Comparison of ENCODE assay signal across 18 cellular contexts in the genomic region with DNA sequence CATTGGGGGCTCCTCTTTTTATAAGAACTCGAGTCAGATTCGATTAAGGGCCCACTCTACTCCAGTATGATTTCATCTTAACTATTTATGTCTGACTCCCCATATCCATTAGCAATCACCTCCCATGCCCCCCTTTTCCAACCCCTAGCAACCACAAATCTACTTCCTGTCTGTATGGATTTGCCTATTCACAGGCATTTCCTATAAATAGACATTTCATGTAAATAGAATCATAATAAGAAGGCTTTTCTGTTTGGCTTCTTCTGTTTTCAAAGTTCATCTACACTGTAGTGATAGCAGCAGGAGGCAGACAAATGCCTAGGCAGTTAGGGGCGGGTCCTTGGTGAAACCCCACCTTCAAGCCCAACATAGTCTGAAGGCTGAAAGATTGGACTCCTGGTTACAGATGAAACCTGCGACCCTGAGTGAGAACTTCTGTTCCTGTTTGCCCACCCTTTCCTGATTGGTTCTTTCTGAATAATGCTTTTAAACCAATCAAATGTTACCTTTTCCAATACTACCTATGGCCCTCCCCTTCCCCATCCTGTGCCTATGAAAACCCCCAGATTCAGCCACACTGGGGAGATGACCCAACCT.
DNase-seq lines count a peak whose midpoint lies in the region; ATAC-seq, FAIRE-seq and TF ChIP-seq lines count a peak whose summit lies in the region.
"Had no signal": no experiment of that assay in that cellular context is flagged by ENCODE, and none has a peak within 500 bp of the region (broad histone marks: within the 10 kb centered on the region; RNA-seq: fewer than 3 reads in every experiment).

No MANE protein-coding gene starts in this region.

- intact Hi-C loops in HepG2 (cut with micrococcal nuclease; ENCODE audit: unreplicated experiment) (loop anchor here (1.0 kb wide), 1 partner anchor 87 kb away; no protein-coding TSS in a partner anchor), right lobe of liver (cut with DNase I) (no loop called here)

- no peaks in the 10 kb centered on the region for H3K36me3 Mint-ChIP-seq in chondrocyte (ENCODE audit: low read depth)
- H3K36me3 Mint-ChIP-seq: CD8-positive, alpha-beta T cell had no signal

- H3K4me3 ChIP-seq in HepG2 (replicated peaks in 1 of 3; ENCODE audit: insufficient read depth in 1 of 3, low read depth in 2 of 3, low read length in 3 of 3) (no peak overlapping the region), right lobe of liver (no peak overlapping the region)

- H3K4me2 ChIP-seq in HepG2 (ENCODE audit: low read depth, low read length): no peak overlapping the region

- H3K9me3 ChIP-seq in HepG2 (ENCODE audit: low read length): peaks cover 8% of the 10 kb centered on the region
- no peaks in the 10 kb centered on the region for H3K9me3 ChIP-seq in right lobe of liver

- peak overlapping the region; percentile 57 for H2AFZ ChIP-seq in HepG2 (ENCODE audit: low read length)

- H3K4me3 Mint-ChIP-seq in chondrocyte (ENCODE audit: unreplicated experiment): no peak overlapping the region
- H3K4me3 Mint-ChIP-seq: B cell; CD8-positive, alpha-beta T cell; H9 had no signal

- H3K27ac ChIP-seq in HepG2 (ENCODE audit: extremely low read length, insufficient read depth, low read length) (peak overlapping the region; percentile 14), right lobe of liver (no peak overlapping the region)

- TF ChIP-seq POLR2A in HepG2 (IDR thresholded peaks at IDR 0.05; ENCODE audit: insufficient read depth in 1 of 2, low read depth in 2 of 2, low read length in 2 of 2) (no peak), right lobe of liver (IDR thresholded peaks at IDR 0.05) (no peak)

- no peak for TF ChIP-seq RAD21 in HepG2 (CRISPR knock-in tag; IDR thresholded peaks at IDR 0.05)

- H3K4me1 Mint-ChIP-seq in chondrocyte (ENCODE audit: low read depth): peaks cover 10% of the 10 kb centered on the region
- H3K4me1 Mint-ChIP-seq: B cell had no signal

- H4K20me1 ChIP-seq in HepG2 (ENCODE audit: insufficient read depth, low read length): no peaks in the 10 kb centered on the region

- TF ChIP-seq EP300 in HepG2 (IDR thresholded peaks at IDR 0.05; ENCODE audit: low read depth in 2 of 2, low read length in 2 of 2) (no peak), HepG2 (CRISPR knock-in tag; IDR thresholded peaks at IDR 0.05; ENCODE audit: borderline replicate concordance) (no peak)

- CTCF ChIA-PET in HepG2 (lab: Yijun Ruan, JAX; ENCODE audit: low intra/inter-chr PET ratio, low total read pairs): interaction anchor here (1.6 to 2.7 kb wide), 2 partner anchors 62 to 87 kb away, joined by 12 to 16 read pairs; a partner anchor contains a TSS

- POLR2A ChIA-PET in HepG2 (lab: Yijun Ruan, JAX): interaction anchor here (0.9 to 3.1 kb wide), 5 partner anchors 8 to 62 kb away, joined by 3 to 25 read pairs (median 5); a partner anchor contains a TSS

- WGBS in HepG2 (ENCODE audit: low lambda C conversion rate): 73% methylated on average over 4 of the region's 4 CpGs
- 77% methylated on average over 4 of the region's 4 CpGs for WGBS in right lobe of liver (ENCODE audit: insufficient coverage, low coverage, low lambda C conversion rate, missing lambda C conversion rate)

- BruUV-seq in HepG2 (replicated peaks; lab: Mats Ljungman, UMichigan): no TSS peak

- DNase-seq in HepG2 (ENCODE audit: low spot score) (no peak), right lobe of liver (no peak), chondrocyte (ENCODE audit: low spot score) (no peak), foreskin melanocyte (peak; percentile 87), ecto neural progenitor cell (ENCODE audit: low spot score) (no peak), SKM-1 (lab: John Stamatoyannopoulos, UW; ENCODE audit: unreplicated experiment) (no peak)
- DNase-seq: CD8-positive, alpha-beta T cell; Kasumi-1; NCI-H1417 treated with DMSO at 0.1 percent for 48 hours; NCI-H345; NCI-H774 had no signal

- FAIRE-seq in HepG2 (lab: Jason Lieb, UNC): no peak

- ATAC-seq in HepG2 (peak; percentile 25), right lobe of liver (no peak), HG03520 (IDR thresholded peaks at IDR 0.05; ENCODE audit: unreplicated experiment) (no peak)
- no peak for ATAC-seq in activated CD4-positive, CD25-positive, alpha-beta regulatory T cell treated with anti-CD3 and anti-CD28 coated beads, Interleukin-2, amount 50 U/mL, for 24 hours
- ATAC-seq: CD8-positive, alpha-beta T cell; Panc1; Right ventricle myocardium inferior; SK-N-SH treated with all-trans-retinoic acid at 6 μM for 48 hours had no signal

- H3K36me3 ChIP-seq in HepG2 (replicated peaks in 1 of 2; ENCODE audit: control insufficient read depth in 1 of 2, insufficient read depth in 2 of 2, low read length in 2 of 2) (no peaks in the 10 kb centered on the region), right lobe of liver (no peaks in the 10 kb centered on the region)

- in situ Hi-C loops in HepG2 (cut with HindIII; ENCODE audit: extremely low pct_ligation_motif_present, low pct_unique_long_range_greater_than_20kb): no loop called here

- no peaks in the 10 kb centered on the region for H3K27me3 Mint-ChIP-seq in chondrocyte (ENCODE audit: low read depth)
- H3K27me3 Mint-ChIP-seq: B cell had no signal

- no peaks in the 10 kb centered on the region for H3K27me3 ChIP-seq in HepG2 (ENCODE audit: control insufficient read depth in 1 of 2, insufficient read depth in 2 of 2, low read length in 2 of 2)
- no peaks in the 10 kb centered on the region for H3K27me3 ChIP-seq in right lobe of liver

- no peak overlapping the region for H3K9ac ChIP-seq in HepG2 (ENCODE audit: insufficient read depth, low read depth, low read length)

- TF ChIP-seq CTCF in HepG2 (CRISPR knock-in tag; IDR thresholded peaks at IDR 0.05): no peak
- no peak for TF ChIP-seq CTCF in right lobe of liver (IDR thresholded peaks at IDR 0.05)
- no peak for TF ChIP-seq CTCF in chondrocyte (IDR thresholded peaks at IDR 0.05)

- no peaks in the 10 kb centered on the region for H3K9me3 Mint-ChIP-seq in chondrocyte (ENCODE audit: low read depth)

- H3K4me1 ChIP-seq in HepG2 (ENCODE audit: insufficient read depth, low read length) (peaks cover 72% of the 10 kb centered on the region), right lobe of liver (peaks cover 0 to 24% (median 7%) of the 10 kb centered on the region in 4 donors)

- no peaks in the 10 kb centered on the region for H3K79me2 ChIP-seq in HepG2 (ENCODE audit: insufficient read depth, low read length)

- peak overlapping the region; percentile 57 for H3K27ac Mint-ChIP-seq in chondrocyte (ENCODE audit: unreplicated experiment)
- H3K27ac Mint-ChIP-seq: B cell; CD8-positive, alpha-beta T cell; H9 had no signal

TF ChIP-seq in HepG2, 621 proteins besides CTCF, POLR2A, EP300 and RAD21 (continues in another document):
- TF ChIP-seq ZNF543 (CRISPR knock-in tag; IDR thresholded peaks at IDR 0.05): 0 out of 2 replicates have a peak, but pooled peaks have one; percentile 28
- TF ChIP-seq MIXL1 (CRISPR knock-in tag; IDR thresholded peaks at IDR 0.05): 0 out of 2 replicates have a peak, but pooled peaks have one; percentile 39
- no peak for TF ChIP-seq ZNF788 (CRISPR knock-in tag; IDR thresholded peaks at IDR 0.05; ENCODE audit: borderline replicate concordance)
- TF ChIP-seq ZNF335 (CRISPR knock-in tag; IDR thresholded peaks at IDR 0.05): no peak
- 0 out of 2 replicates have a peak, but pooled peaks have one; percentile 6 for TF ChIP-seq TCF7 (IDR thresholded peaks at IDR 0.05; ENCODE audit: low read depth)
- 0 out of 2 replicates have a peak, but pooled peaks have one; percentile 7 for TF ChIP-seq ZNF644 (CRISPR knock-in tag; IDR thresholded peaks at IDR 0.05; ENCODE audit: low read depth)
- 0 out of 2 replicates have a peak, but pooled peaks have one; percentile 22 for TF ChIP-seq NFYC (CRISPR knock-in tag; IDR thresholded peaks at IDR 0.05)
- TF ChIP-seq ZNF251 (CRISPR knock-in tag; IDR thresholded peaks at IDR 0.05): no peak
- no peak for TF ChIP-seq PTBP1 (IDR thresholded peaks at IDR 0.05; ENCODE audit: low read depth, low read length, poor library complexity, severe bottlenecking)
- peak; percentile 32; the same call in 1 of the 2 replicates for TF ChIP-seq SOX13 (IDR thresholded peaks at IDR 0.05)
- TF ChIP-seq SOX13 (CRISPR knock-in tag; conservative IDR thresholded peaks at IDR 0.05 in 1 of 2, IDR thresholded peaks at IDR 0.05 in 1 of 2): peak in 1 of 2 experiments; percentile 71; a peak in 1 of 4 replicates
- no peak for TF ChIP-seq CCAR2 (optimal IDR thresholded peaks at IDR 0.05; ENCODE audit: low read depth, low read length)
- no peak for TF ChIP-seq ZNF343 (CRISPR knock-in tag; IDR thresholded peaks at IDR 0.05)
- TF ChIP-seq ZBTB1 (CRISPR knock-in tag; IDR thresholded peaks at IDR 0.05; ENCODE audit: borderline replicate concordance): no peak
- no peak for TF ChIP-seq ZNF782 (CRISPR knock-in tag; IDR thresholded peaks at IDR 0.05; ENCODE audit: borderline replicate concordance)
- TF ChIP-seq HNRNPK (IDR thresholded peaks at IDR 0.05; ENCODE audit: low read depth, low read length, poor library complexity, severe bottlenecking): peak; percentile 56
- peak; percentile 21 for TF ChIP-seq PCBP2 (optimal IDR thresholded peaks at IDR 0.05; ENCODE audit: low read depth, low read length, poor library complexity, severe bottlenecking)
- TF ChIP-seq NCOA2 (CRISPR knock-in tag; IDR thresholded peaks at IDR 0.05): 0 out of 2 replicates have a peak, but pooled peaks have one; percentile 18
- TF ChIP-seq ZNF724P (CRISPR knock-in tag; IDR thresholded peaks at IDR 0.05; ENCODE audit: borderline replicate concordance): peak; percentile 79; the same call in 1 of the 2 replicates
- no peak for TF ChIP-seq HNF4G (IDR thresholded peaks at IDR 0.05; ENCODE audit: borderline replicate concordance, low read depth, low read length)
- 0 out of 2 replicates have a peak, but pooled peaks have one; percentile 50 for TF ChIP-seq HNF4G (CRISPR knock-in tag; IDR thresholded peaks at IDR 0.05; ENCODE audit: borderline replicate concordance, low read depth)
- TF ChIP-seq KAT7 (CRISPR knock-in tag; IDR thresholded peaks at IDR 0.05; ENCODE audit: borderline replicate concordance): peak; percentile 20; the same call in 1 of the 2 replicates
- TF ChIP-seq, protein P1, sequence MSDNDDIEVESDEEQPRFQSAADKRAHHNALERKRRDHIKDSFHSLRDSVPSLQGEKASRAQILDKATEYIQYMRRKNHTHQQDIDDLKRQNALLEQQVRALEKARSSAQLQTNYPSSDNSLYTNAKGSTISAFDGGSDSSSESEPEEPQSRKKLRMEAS (IDR thresholded peaks at IDR 0.05): no peak
